In the genomic region with DNA sequence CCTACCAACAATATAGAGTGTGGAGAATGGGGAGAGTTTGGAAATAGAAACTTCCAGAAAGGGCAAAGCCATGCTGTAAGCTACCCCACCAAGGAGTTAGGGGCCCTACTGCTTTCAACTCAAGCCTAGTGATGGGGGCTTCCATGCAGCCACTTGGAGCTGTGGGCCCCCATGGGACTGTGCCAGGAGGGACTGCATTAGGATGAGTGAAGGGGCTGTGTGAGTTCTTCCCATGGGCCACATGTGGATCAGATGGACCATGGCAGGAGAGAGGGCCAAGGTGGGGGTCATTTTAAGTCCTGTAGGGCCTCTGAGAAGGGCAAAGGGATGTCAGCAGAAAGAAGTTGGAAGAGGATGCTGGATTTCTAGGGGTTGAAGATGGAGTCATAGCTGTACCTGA, we compare ENCODE assay signal across 23 cellular contexts. TPM values are rescaled to one million over a fixed set of nuclear protein-coding genes. Genes with fewer than 3 reads are reported as not detected.
DNase-seq lines count a peak whose midpoint lies in the region; ATAC-seq and TF ChIP-seq lines count a peak whose summit lies in the region.
"Had no signal": no experiment of that assay in that cellular context is flagged by ENCODE, and none has a peak within 500 bp of the region (broad histone marks: within the 10 kb centered on the region; RNA-seq: fewer than 3 reads in every experiment).

No MANE protein-coding gene starts in this region.

- H3K4me3 ChIP-seq in breast epithelium (peak overlapping the region in 1 of 3 donors; percentile 59), mammary epithelial cell (replicated peaks in 1 of 3; ENCODE audit: insufficient read depth in 1 of 3, low read depth in 2 of 3, low read length in 3 of 3) (no peak overlapping the region), fibroblast of pulmonary artery (replicated peaks; ENCODE audit: low read depth, low read length) (peak overlapping the region; percentile 46), parathyroid adenoma (ENCODE audit: low read depth, low read length) (no peak overlapping the region)
- H3K4me3 ChIP-seq: colonic mucosa had no signal

- H3K4me1 Mint-ChIP-seq in type B pancreatic cell (ENCODE audit: unreplicated experiment), result peaks cover 36% of the 10 kb centered on the region
- H3K4me1 Mint-ChIP-seq: activated T-helper 17 cell treated with anti-CD3 and anti-CD28 coated beads, Interleukin-2, amount 50 U/mL, for 72 hours had no signal

- H3K79me2 ChIP-seq in mammary epithelial cell (ENCODE audit: insufficient read depth, low read length) (no peaks in the 10 kb centered on the region), parathyroid adenoma (no peaks in the 10 kb centered on the region)

- in situ Hi-C loops in mammary epithelial cell (cut with MboI; ENCODE audit: low sequenced_read_pairs in 2 of 2), result loop anchor here (5.0 to 25.0 kb wide), 2 partner anchors 193 to 363 kb away; no protein-coding TSS in a partner anchor

- peaks cover 0 to 4% of the 10 kb centered on the region in 2 donors for H3K4me1 ChIP-seq in breast epithelium
- H3K4me1 ChIP-seq in mammary epithelial cell (ENCODE audit: insufficient read depth, low read length), result peaks cover 16% of the 10 kb centered on the region
- peaks cover 28% of the 10 kb centered on the region for H3K4me1 ChIP-seq in parathyroid adenoma
- H3K4me1 ChIP-seq: colonic mucosa had no signal

- TF ChIP-seq CTCF in breast epithelium (IDR thresholded peaks at IDR 0.05) (no peak), mammary epithelial cell (conservative IDR thresholded peaks at IDR 0.05 in 1 of 2, IDR thresholded peaks at IDR 0.05 in 1 of 2; ENCODE audit: extremely low read depth in 1 of 2, insufficient read depth in 1 of 2, low read depth in 1 of 2, low read length in 2 of 2) (no peak), fibroblast of pulmonary artery (IDR thresholded peaks at IDR 0.05; ENCODE audit: low read length, missing control alignments) (no peak), parathyroid adenoma (IDR thresholded peaks at IDR 0.05) (no peak), type B pancreatic cell (conservative IDR thresholded peaks at IDR 0.05) (no peak)

- H3K27ac Mint-ChIP-seq in type B pancreatic cell, result peak overlapping the region; percentile 60
- H3K27ac Mint-ChIP-seq: activated naive CD8-positive, alpha-beta T cell; activated T-helper 17 cell treated with anti-CD3 and anti-CD28 coated beads, Interleukin-2, amount 50 U/mL, for 72 hours; CD8-positive, alpha-beta T cell; T-helper 2 cell treated with Interferon-gamma antibody and Interleukin-4, amounts not matched to agents 5 μg/mL and 100 μg/mL, for 36 hours had no signal

- TF ChIP-seq POLR2A in breast epithelium (IDR thresholded peaks at IDR 0.05), result no peak

- H3K4me2 ChIP-seq in mammary epithelial cell (ENCODE audit: insufficient read depth, low read depth, low read length) (no peak overlapping the region), parathyroid adenoma (ENCODE audit: low read length) (no peak overlapping the region)

- H3K36me3 ChIP-seq in breast epithelium, result no peaks in the 10 kb centered on the region
- no peaks in the 10 kb centered on the region for H3K36me3 ChIP-seq in mammary epithelial cell (ENCODE audit: insufficient read depth, low read length)
- no peaks in the 10 kb centered on the region for H3K36me3 ChIP-seq in parathyroid adenoma (ENCODE audit: control insufficient read depth, insufficient read depth, low read length)
- H3K36me3 ChIP-seq: brain microvascular endothelial cell, colonic mucosa, left lung had no signal

- H3K9me3 ChIP-seq in breast epithelium (peaks cover 0 to 2% of the 10 kb centered on the region in 2 donors), mammary epithelial cell (replicated peaks; ENCODE audit: insufficient read depth, low read length) (no peaks in the 10 kb centered on the region), parathyroid adenoma (ENCODE audit: control insufficient read depth, low read length) (no peaks in the 10 kb centered on the region)
- H3K9me3 ChIP-seq: colonic mucosa had no signal

- no peak for ATAC-seq in GM18517 (IDR thresholded peaks at IDR 0.05; ENCODE audit: unreplicated experiment)
- ATAC-seq: activated T-helper 17 cell treated with anti-CD3 and anti-CD28 coated beads, Interleukin-2, amount 50 U/mL, for 72 hours; CD8-positive, alpha-beta T cell; left lung; Panc1 had no signal

- no peaks in the 10 kb centered on the region for H3K27me3 Mint-ChIP-seq in type B pancreatic cell
- H3K27me3 Mint-ChIP-seq: activated T-helper 17 cell treated with anti-CD3 and anti-CD28 coated beads, Interleukin-2, amount 50 U/mL, for 72 hours had no signal

- dilution Hi-C loops in mammary epithelial cell (cut with HindIII; ENCODE audit: low sequenced_read_pairs), result loop anchor here (5.0 kb wide), 1 partner anchor 57 kb away; no protein-coding TSS in a partner anchor

- CTCF ChIA-PET in mammary epithelial cell (lab: Charles Lee; ENCODE audit: low non-redundant PET), result interaction anchor here (0.6 kb wide), 1 partner anchor 22 kb away, joined by 5 read pairs; no protein-coding TSS in a partner anchor

- H3K9me3 Mint-ChIP-seq in type B pancreatic cell, result peaks cover 8% of the 10 kb centered on the region

- H3K27me3 ChIP-seq in breast epithelium (no peaks in the 10 kb centered on the region), mammary epithelial cell (ENCODE audit: insufficient read depth, low read length) (no peaks in the 10 kb centered on the region), parathyroid adenoma (ENCODE audit: control insufficient read depth, insufficient read depth, low read length) (no peaks in the 10 kb centered on the region)
- H3K27me3 ChIP-seq: brain microvascular endothelial cell, colonic mucosa, left lung had no signal

- H3K9ac ChIP-seq in mammary epithelial cell (ENCODE audit: insufficient read depth, low read length) (no peak overlapping the region), parathyroid adenoma (no peak overlapping the region)

- H3K36me3 Mint-ChIP-seq in type B pancreatic cell, result no peaks in the 10 kb centered on the region
- H3K36me3 Mint-ChIP-seq: activated naive CD8-positive, alpha-beta T cell; CD8-positive, alpha-beta T cell had no signal

- BruUV-seq in mammary epithelial cell (replicated peaks; lab: Mats Ljungman, UMichigan), result no TSS peak

- no peaks in the 10 kb centered on the region for H4K20me1 ChIP-seq in mammary epithelial cell (ENCODE audit: insufficient read depth, low read length)

- peak overlapping the region; percentile 28 for H3K4me3 Mint-ChIP-seq in type B pancreatic cell
- H3K4me3 Mint-ChIP-seq: activated naive CD8-positive, alpha-beta T cell; activated T-helper 17 cell treated with anti-CD3 and anti-CD28 coated beads, Interleukin-2, amount 50 U/mL, for 72 hours; CD8-positive, alpha-beta T cell; T-helper 2 cell treated with Interferon-gamma antibody and Interleukin-4, amounts not matched to agents 5 μg/mL and 100 μg/mL, for 36 hours had no signal

- DNase-seq in breast epithelium (ENCODE audit: low spot score in 2 of 2), result no peak
- no peak for DNase-seq in mammary epithelial cell
- no peak for DNase-seq in fibroblast of pulmonary artery (ENCODE audit: low read depth)
- DNase-seq in type B pancreatic cell (ENCODE audit: extremely low spot score, unreplicated experiment), result no peak
- no peak for DNase-seq in cortex of kidney (lab: John Stamatoyannopoulos, UW)
- DNase-seq in NCI-H2029 treated with DMSO at 0.1 percent for 48 hours (lab: John Stamatoyannopoulos, UW), result no peak
- DNase-seq: brain microvascular endothelial cell; CD8-positive, alpha-beta T cell; colonic mucosa; DMS153; IMR-90; left lung; NCI-H1092 treated with DMSO at 0.1 percent for 48 hours; NCI-H2081 treated with DMSO at 0.1 percent for 48 hours; NCI-H510A; NK-92 treated with Interleukin-12 subunit alpha and Interleukin-12 subunit beta, amount 100 ng/mL, for 24 hours; occipital lobe had no signal

- intact Hi-C loops in breast epithelium (cut with DNase I; ENCODE audit: low total_unique reads) (no loop called here), mammary epithelial cell (cut with micrococcal nuclease) (no loop called here)

- H2AFZ ChIP-seq in mammary epithelial cell (ENCODE audit: low read depth, low read length), result no peak overlapping the region
- H2AFZ ChIP-seq in parathyroid adenoma, result no peak overlapping the region

- H3K27ac ChIP-seq in breast epithelium, result peak overlapping the region; percentile 36 to 96
- no peak overlapping the region for H3K27ac ChIP-seq in mammary epithelial cell (ENCODE audit: insufficient read depth, low read depth, low read length)
- H3K27ac ChIP-seq in parathyroid adenoma, result peak overlapping the region; percentile 90
- H3K27ac ChIP-seq: brain microvascular endothelial cell, colonic mucosa had no signal

RNA-seq across cellular contexts. Expression of a gene that starts 23.1 kb away (rescaled TPM):
- total RNA-seq in breast epithelium, result 10 to 100 TPM; 40.6 to 64.8 (median 50.7) TPM
- total RNA-seq in mammary epithelial cell, result 10 to 100 TPM; 11.6 to 30.2 TPM
- polyA plus RNA-seq in mammary epithelial cell, result 9.9 TPM
- 14.5 TPM for polyA minus RNA-seq in mammary epithelial cell
- total RNA-seq in type B pancreatic cell (ENCODE audit: low replicate concordance), result 27.2 and 34.0 TPM in 2 replicates

RNA-seq across cellular contexts. Expression of a gene that starts 46.5 kb away (rescaled TPM):
- 10 to 100 TPM; 39.5 to 76.5 (median 47.2) TPM for total RNA-seq in breast epithelium
- total RNA-seq in mammary epithelial cell, result 10 to 100 TPM; 41.3 to 49.4 TPM
- polyA plus RNA-seq in mammary epithelial cell, result 14.0 TPM
- polyA minus RNA-seq in mammary epithelial cell, result 13.7 TPM
- 59.7 and 116 TPM in 2 replicates for total RNA-seq in type B pancreatic cell (ENCODE audit: low replicate concordance)
